Comparison of ENCODE assay signal across 8 cellular contexts in genomic region chr6:167093922-167094432, GRCh38. TPM values are rescaled to one million over a fixed set of nuclear protein-coding genes. Genes with fewer than 3 reads are reported as not detected.
DNase-seq lines count a peak whose midpoint lies in the region; ATAC-seq and TF ChIP-seq lines count a peak whose summit lies in the region.

No MANE protein-coding gene starts in this region.

- peak overlapping the region; percentile 72 for H3K4me3 Mint-ChIP-seq in CD4-positive, alpha-beta T cell

- 59 to 67% (median 61%) methylated on average over 27 to 28 of the region's 28 CpGs for WGBS in psoas muscle, 3 donors

- no peaks in the 10 kb centered on the region for H3K9me3 ChIP-seq in CD4-positive, alpha-beta T cell (ENCODE audit: control insufficient read depth, low read length)
- no peaks in the 10 kb centered on the region for H3K9me3 ChIP-seq in MM.1S (replicated peaks; ENCODE audit: insufficient read depth, low read length)
- H3K9me3 ChIP-seq in psoas muscle: no peaks in the 10 kb centered on the region

- no peaks in the 10 kb centered on the region for H3K36me3 Mint-ChIP-seq in CD4-positive, alpha-beta T cell (ENCODE audit: low read depth)

- peak overlapping the region; percentile 57 for H3K4me3 ChIP-seq in MM.1S (ENCODE audit: low read length)
- H3K4me3 ChIP-seq in psoas muscle: peak overlapping the region; percentile 36

- DNase-seq in CD4-positive, alpha-beta T cell: peak; percentile 34 to 62 (median 50)
- peak; percentile 45 for DNase-seq in MM.1S
- peak; percentile 92 for DNase-seq in activated effector memory CD4-positive, alpha-beta T cell treated with anti-CD3 and anti-CD28 coated beads, Interleukin-2, amount 50 U/mL, for 16 hours
- DNase-seq in psoas muscle: peak in 1 of 2 donors; percentile 62
- no peak for DNase-seq in NCI-H1048 (lab: John Stamatoyannopoulos, UW)
- no peak for DNase-seq in NCI-H748 (lab: John Stamatoyannopoulos, UW; ENCODE audit: unreplicated experiment)
- DNase-seq in HCEC 1CT: no peak

- H3F3A ChIP-seq in MM.1S (ENCODE audit: insufficient read depth, low read length): peaks cover 19% of the 10 kb centered on the region

- no peaks in the 10 kb centered on the region for H3K9me2 ChIP-seq in MM.1S (replicated peaks; ENCODE audit: insufficient read depth, low read length)

- H3K27ac Mint-ChIP-seq in CD4-positive, alpha-beta T cell: peak overlapping the region; percentile 74

- peak overlapping the region; percentile 87 for H2AFZ ChIP-seq in MM.1S (ENCODE audit: low read length)

- POLR2A ChIA-PET in CD4-positive, alpha-beta T cell (lab: Charles Lee): interaction anchor here (0.6 to 2.3 kb wide), 6 partner anchors 26 to 94 kb away, joined by 3 to 9 read pairs (median 3); no protein-coding TSS in a partner anchor

- intact Hi-C loops in CD4-positive, alpha-beta T cell (cut with DNase I, micrococcal nuclease): loop anchor here in 1 of 2 experiments (5.0 kb wide), 1 partner anchor 33 kb away; no protein-coding TSS in a partner anchor
- intact Hi-C loops in psoas muscle (cut with DNase I): no loop called here

- H3K9ac ChIP-seq in MM.1S (ENCODE audit: low read length): peak overlapping the region; percentile 59

- no peak for TF ChIP-seq CTCF in CD4-positive, alpha-beta T cell (IDR thresholded peaks at IDR 0.05)
- TF ChIP-seq CTCF in MM.1S (IDR thresholded peaks at IDR 0.05; ENCODE audit: low read length): no peak
- no peak for TF ChIP-seq CTCF in psoas muscle (IDR thresholded peaks at IDR 0.05)

- no peaks in the 10 kb centered on the region for H3K27me3 ChIP-seq in CD4-positive, alpha-beta T cell (ENCODE audit: control insufficient read depth, insufficient read depth, low read length)
- H3K27me3 ChIP-seq in MM.1S (replicated peaks; ENCODE audit: insufficient read depth, low read length): no peaks in the 10 kb centered on the region
- H3K27me3 ChIP-seq in psoas muscle (ENCODE audit: insufficient read depth in 3 of 3, low read length in 2 of 3): peaks cover 0 to 1% (median 0%) of the 10 kb centered on the region in 3 donors

- no peaks in the 10 kb centered on the region for H4K20me1 ChIP-seq in MM.1S (ENCODE audit: insufficient read depth, low read length)

- H3K4me1 ChIP-seq in MM.1S (ENCODE audit: low read length) (peaks cover 18% of the 10 kb centered on the region), psoas muscle (no peaks in the 10 kb centered on the region)

- H3K36me3 ChIP-seq in MM.1S (replicated peaks; ENCODE audit: insufficient read depth, low read length): no peaks in the 10 kb centered on the region
- no peaks in the 10 kb centered on the region for H3K36me3 ChIP-seq in psoas muscle (ENCODE audit: insufficient read depth in 1 of 2, low read depth in 1 of 2)

- H3K79me2 ChIP-seq in MM.1S (ENCODE audit: low read length): no peaks in the 10 kb centered on the region

- H3K27ac ChIP-seq in CD4-positive, alpha-beta T cell (ENCODE audit: low read depth, low read length): peak overlapping the region; percentile 27
- peak overlapping the region; percentile 90 for H3K27ac ChIP-seq in MM.1S (ENCODE audit: low read length)
- H3K27ac ChIP-seq in psoas muscle: no peak overlapping the region

- CTCF ChIA-PET in CD4-positive, alpha-beta T cell (lab: Charles Lee): interaction anchor here (1.1 kb wide), 1 partner anchor 24 kb away, joined by 4 read pairs; no protein-coding TSS in a partner anchor

- ATAC-seq in CD4-positive, alpha-beta T cell (ENCODE audit: poor library complexity): peak; percentile 45
- peak; percentile 43 for ATAC-seq in GM21423 (IDR thresholded peaks at IDR 0.05; ENCODE audit: unreplicated experiment)
- no peak for ATAC-seq in psoas muscle

- H3K4me2 ChIP-seq in MM.1S (ENCODE audit: low read depth, low read length): peak overlapping the region; percentile 88

- peaks cover 75% of the 10 kb centered on the region for H3K4me1 Mint-ChIP-seq in CD4-positive, alpha-beta T cell (ENCODE audit: low read depth)

- H3K9me3 Mint-ChIP-seq in CD4-positive, alpha-beta T cell: no peaks in the 10 kb centered on the region

- no peaks in the 10 kb centered on the region for H3K27me3 Mint-ChIP-seq in CD4-positive, alpha-beta T cell

RNA-seq across cellular contexts. Expression of gene CCR6, which starts 28.9 kb away (rescaled TPM):
- 10 to 100 TPM; 13.6 to 15.9 TPM for total RNA-seq in CD4-positive, alpha-beta T cell
- not detected for total RNA-seq in psoas muscle
- polyA plus RNA-seq in psoas muscle: under 1 TPM in 2 of 3 donors, not detected in 1; 0.01 to 0.05 TPM

Comparison
In these comparisons a context has a peak if more than half of its experiments do, and no peak if none do; other contexts are left out.
1. ATAC-seq: peak in CD4-positive, alpha-beta T cell (single experiment) and GM21423 (single experiment); none in psoas muscle (0 of 4).
2. DNase-seq: peak in CD4-positive, alpha-beta T cell (10 of 10), MM.1S (single experiment) and activated effector memory CD4-positive, alpha-beta T cell treated with anti-CD3 and anti-CD28 coated beads, Interleukin-2, amount 50 U/mL, for 16 hours (single experiment); none in NCI-H1048 (single experiment), NCI-H748 (single experiment) and HCEC 1CT (single experiment).
3. RNA of gene CCR6, which starts 28.9 kb away (total RNA-seq): 13.6 to 15.9 TPM in CD4-positive, alpha-beta T cell; not detected in psoas muscle; every median in the first group is over 10 times any median in the second.